1 cellular context compared by ENCODE assay signal in the genomic region with DNA sequence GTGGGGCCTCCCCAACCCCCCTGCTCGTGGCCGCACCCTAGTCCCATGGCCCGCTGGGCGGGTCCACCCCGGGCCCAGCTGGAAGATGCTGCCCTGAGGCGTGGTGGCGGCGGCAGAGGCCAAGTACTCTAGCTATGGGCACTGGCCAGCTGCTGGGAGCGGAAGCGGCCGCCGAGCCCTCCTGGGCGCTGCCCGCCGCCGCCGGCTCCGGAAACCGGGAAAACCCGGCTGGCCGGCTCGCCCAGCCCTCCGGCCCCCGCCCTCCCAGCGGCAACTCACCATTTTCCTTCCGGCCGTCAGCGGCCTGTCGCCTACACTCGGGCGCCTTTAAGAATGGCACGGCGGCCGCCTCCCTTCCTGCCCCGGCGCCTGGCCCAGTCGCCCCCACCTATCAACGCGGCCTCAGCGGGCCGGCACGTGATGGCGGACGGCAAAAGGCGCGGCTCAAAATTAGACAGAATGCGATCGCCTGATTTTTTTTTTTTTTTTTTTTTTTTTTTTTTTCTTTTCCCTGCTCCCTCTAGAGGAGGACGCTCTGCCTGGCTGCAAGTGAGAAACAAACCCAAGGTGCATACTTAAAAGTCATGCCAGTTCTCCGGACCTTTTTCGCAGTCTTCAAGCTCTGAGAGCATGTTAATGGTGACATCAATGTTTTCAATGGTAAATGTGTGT.
TF ChIP-seq lines count a peak whose summit lies in the region.

A gene (minus strand): TSS at position 335 of the 672 bp plus-strand sequence. CDS start 53 bp downstream, at position 282.

TF ChIP-seq in neural cell, 6 proteins besides CTCF, POLR2A, EP300 and RAD21 (continued from another document):
- peak; percentile 61 for TF ChIP-seq TAF1 (IDR thresholded peaks at IDR 0.05; ENCODE audit: low read depth)
- TF ChIP-seq SMC3 (conservative IDR thresholded peaks at IDR 0.05; ENCODE audit: poor library complexity), result no peak
- TF ChIP-seq EZH2 (IDR thresholded peaks at IDR 0.05; ENCODE audit: borderline replicate concordance, insufficient read depth, low read length, poor library complexity, severe bottlenecking), result no peak
- peak; percentile 92 for TF ChIP-seq POLR2AphosphoS5 (IDR thresholded peaks at IDR 0.05)
